Comparison of ENCODE assay signal across 21 cellular contexts in genomic region chr3:59663076-59663850, GRCh38.
"Had no signal": no experiment of that assay in that cellular context is flagged by ENCODE, and none has a peak within 500 bp of the region (broad histone marks: within the 10 kb centered on the region; RNA-seq: fewer than 3 reads in every experiment).

No MANE protein-coding gene starts in this region.

- H3K4me2 ChIP-seq: SK-N-SH had no signal

- H3K9me3 ChIP-seq: MG63, SK-N-SH had no signal

- H3K9ac ChIP-seq: SK-N-SH had no signal

- H3K4me3 ChIP-seq: MG63 had no signal

- DNase-seq: Karpas-422, KG1, MG63, NCI-H1092, NCI-H1105 treated with DMSO at 0.1 percent for 48 hours, NCI-H1417 treated with DMSO at 0.1 percent for 48 hours, NCI-H146, NCI-H1694 treated with DMSO at 0.1 percent for 48 hours, NCI-H1930, NCI-H2081 treated with DMSO at 0.1 percent for 48 hours, NCI-H2171, NCI-H226, NCI-H446, NCI-H510A, NCI-H524 treated with DMSO at 0.1 percent for 48 hours, NCI-H69, NCI-H774, SHP77, SK-N-SH had no signal

- H3K36me3 ChIP-seq: MG63 had no signal

- ATAC-seq: Panc1 had no signal

- H3K27ac ChIP-seq: RWPE1 had no signal

- H3K27me3 ChIP-seq: MG63 had no signal
